In the genomic region with DNA sequence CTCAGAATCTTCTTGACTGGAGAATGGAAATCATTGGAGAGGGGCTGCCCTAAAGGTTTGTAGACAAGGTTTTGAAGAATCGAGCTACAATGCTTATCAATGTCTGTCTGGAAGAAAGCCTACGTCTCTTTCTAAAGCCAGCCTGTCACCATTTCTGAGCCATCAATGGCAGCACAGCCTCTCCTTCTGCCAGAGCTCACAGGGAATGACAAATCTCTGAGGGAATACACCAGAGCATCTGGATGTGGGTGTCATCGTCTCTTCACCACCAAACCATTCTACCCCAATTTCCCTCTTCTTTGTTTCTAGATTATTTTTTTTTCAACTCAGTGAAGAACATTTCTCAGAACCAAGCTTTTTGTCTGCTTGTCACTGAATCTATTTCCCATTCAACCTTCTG, we compare ENCODE assay signal across 34 cellular contexts.
DNase-seq lines count a peak whose midpoint lies in the region; ATAC-seq, FAIRE-seq and TF ChIP-seq lines count a peak whose summit lies in the region.
"Had no signal": no experiment of that assay in that cellular context is flagged by ENCODE, and none has a peak within 500 bp of the region (broad histone marks: within the 10 kb centered on the region; RNA-seq: fewer than 3 reads in every experiment).

No MANE protein-coding gene starts in this region.

- no peaks in the 10 kb centered on the region for H3K9me3 ChIP-seq in A549
- H3K9me3 ChIP-seq in neural cell (ENCODE audit: low read length) = no peaks in the 10 kb centered on the region
- H3K9me3 ChIP-seq: BE2C; BLaER1; BLaER1 treated with 17β-estradiol and CSF1 and Interleukin-3, amounts not matched to agents 10 nM and 100 nM; Caco-2 had no signal

- no peak for TF ChIP-seq POLR2A in A549 (IDR thresholded peaks at IDR 0.05; ENCODE audit: low read length)

- intact Hi-C loops in Right ventricle myocardium inferior (cut with DNase I) = no loop called here

- 54% methylated on average over 3 of the region's 3 CpGs for WGBS in A549 (ENCODE audit: missing lambda C conversion rate)

- TF ChIP-seq EP300 in A549 (IDR thresholded peaks at IDR 0.05) = no peak
- peak; percentile 28 for TF ChIP-seq EP300 in neural cell (conservative IDR thresholded peaks at IDR 0.05; ENCODE audit: poor library complexity, severe bottlenecking)

- H3K36me3 ChIP-seq in neural cell (ENCODE audit: insufficient read depth, low read length) = no peaks in the 10 kb centered on the region
- H3K36me3 ChIP-seq: BE2C; BLaER1; BLaER1 treated with 17β-estradiol and CSF1 and Interleukin-3, amounts not matched to agents 10 nM and 100 nM had no signal

- H3F3A ChIP-seq in neural cell (ENCODE audit: insufficient read depth, low read length, poor library complexity, severe bottlenecking) = no peaks in the 10 kb centered on the region

- no peak for ATAC-seq in A549
- no peak for ATAC-seq in HG03565 (IDR thresholded peaks at IDR 0.05; ENCODE audit: unreplicated experiment)
- ATAC-seq in Right ventricle myocardium inferior = no peak
- ATAC-seq: CD8-positive, alpha-beta T cell had no signal

- H3K4me1 ChIP-seq in A549 = peaks cover 6% of the 10 kb centered on the region; the same call in 2 of the 3 replicates
- H3K4me1 ChIP-seq: BE2C had no signal

- H3K9ac ChIP-seq in neural cell (ENCODE audit: low read length) = no peak overlapping the region
- H3K9ac ChIP-seq: BLaER1; BLaER1 treated with 17β-estradiol and CSF1 and Interleukin-3, amounts not matched to agents 10 nM and 100 nM had no signal

- TF ChIP-seq RAD21 in A549 (conservative IDR thresholded peaks at IDR 0.05 in 1 of 2, IDR thresholded peaks at IDR 0.05 in 1 of 2) = no peak
- no peak for TF ChIP-seq RAD21 in neural cell (conservative IDR thresholded peaks at IDR 0.05)

- no peaks in the 10 kb centered on the region for H3K9me2 ChIP-seq in neural cell (ENCODE audit: insufficient read depth, low read length)

- no peak for DNase-seq in A549 (ENCODE audit: low read depth in 1 of 2, low spot score in 1 of 2)
- peak; percentile 61 for DNase-seq in Ammon's horn (ENCODE audit: low spot score)
- DNase-seq in superior temporal gyrus (ENCODE audit: extremely low spot score) = peak; percentile 31
- DNase-seq in RWPE1 (ENCODE audit: low spot score) = no peak
- no peak for DNase-seq in NCI-H82 (lab: John Stamatoyannopoulos, UW)
- DNase-seq in Right ventricle myocardium inferior (ENCODE audit: missing footprints) = no peak
- DNase-seq: 8988T; ACHN; AML-193; BE2C; C1 segment of cervical spinal cord; Caco-2; Calu3; CD4-positive, alpha-beta memory T cell; CD4-positive, alpha-beta T cell; CD4-positive, CD25-positive, alpha-beta regulatory T cell; CD8-positive, alpha-beta memory T cell; CD8-positive, alpha-beta T cell; COR-L47; DMS 273 treated with DMSO at 0.1 percent for 48 hours; DMS153; DMS53; DMS79; DMS79 treated with DMSO at 0.1 percent for 48 hours; DND-41; EL had no signal

- H3K4me2 ChIP-seq in A549 (no peak overlapping the region), neural cell (ENCODE audit: low read length) (no peak overlapping the region)
- H3K4me2 ChIP-seq: BLaER1; BLaER1 treated with 17β-estradiol and CSF1 and Interleukin-3, amounts not matched to agents 10 nM and 100 nM had no signal

- H2AFZ ChIP-seq in neural cell (ENCODE audit: low read depth, low read length) = no peak overlapping the region

- POLR2A ChIA-PET in A549 (lab: Yijun Ruan, JAX) = no interaction called here
- POLR2A ChIA-PET in RWPE1 (lab: Yijun Ruan, JAX; ENCODE audit: low non-redundant PET) = no interaction called here

- CTCF ChIA-PET in A549 (lab: Yijun Ruan, JAX) = interaction anchor here (1.6 to 5.8 kb wide), 2 partner anchors 11 to 268 kb away, joined by 7 to 38 read pairs; no protein-coding TSS in a partner anchor
- CTCF ChIA-PET in RWPE1 (lab: Yijun Ruan, JAX) = interaction anchor here (1.6 kb wide), 1 partner anchor 11 kb away, joined by 3 read pairs; no protein-coding TSS in a partner anchor

- no peak overlapping the region for H3K4me3 ChIP-seq in A549
- no peak overlapping the region for H3K4me3 ChIP-seq in neural cell (ENCODE audit: low read length)
- H3K4me3 ChIP-seq: BLaER1; BLaER1 treated with 17β-estradiol and CSF1 and Interleukin-3, amounts not matched to agents 10 nM and 100 nM had no signal

- H4K20me1 ChIP-seq in neural cell (ENCODE audit: insufficient read depth) = no peaks in the 10 kb centered on the region
- H4K20me1 ChIP-seq: BLaER1; BLaER1 treated with 17β-estradiol and CSF1 and Interleukin-3, amounts not matched to agents 10 nM and 100 nM had no signal

- FAIRE-seq in A549 (lab: Jason Lieb, UNC) = peak; percentile 56
- FAIRE-seq: A204.1, D721Med had no signal

- H3K27me3 ChIP-seq in neural cell (ENCODE audit: insufficient read depth, low read depth, low read length) = no peaks in the 10 kb centered on the region

- TF ChIP-seq CTCF in A549 (IDR thresholded peaks at IDR 0.05) (no peak), neural cell (IDR thresholded peaks at IDR 0.05; ENCODE audit: poor library complexity, severe bottlenecking) (no peak), RWPE1 (conservative IDR thresholded peaks at IDR 0.05; ENCODE audit: low read depth) (no peak)

- no peak overlapping the region for H3K27ac ChIP-seq in A549
- H3K27ac ChIP-seq in neural cell (ENCODE audit: low read length) = peak overlapping the region; percentile 30
- no peak overlapping the region for H3K27ac ChIP-seq in RWPE1
- H3K27ac ChIP-seq: 22Rv1; BLaER1; BLaER1 treated with 17β-estradiol and CSF1 and Interleukin-3, amounts not matched to agents 10 nM and 100 nM; C4-2B had no signal

- no peaks in the 10 kb centered on the region for H3K79me2 ChIP-seq in neural cell (replicated peaks; ENCODE audit: insufficient read depth, low read length)

TF ChIP-seq in A549, 52 proteins besides CTCF, POLR2A, EP300 and RAD21 (continues in another document):
- no peak for TF ChIP-seq TP53 (CRISPR knock-in tag; IDR thresholded peaks at IDR 0.05)
- no peak for TF ChIP-seq SREBF2 (IDR thresholded peaks at IDR 0.05)
- no peak for TF ChIP-seq HMGXB4 (CRISPR knock-in tag; IDR thresholded peaks at IDR 0.05; ENCODE audit: borderline replicate concordance)
- TF ChIP-seq MYC (IDR thresholded peaks at IDR 0.05; ENCODE audit: borderline replicate concordance, low read length) = no peak
- TF ChIP-seq MAFK (IDR thresholded peaks at IDR 0.05; ENCODE audit: partially characterized antibody) = no peak
- TF ChIP-seq, protein P1, sequence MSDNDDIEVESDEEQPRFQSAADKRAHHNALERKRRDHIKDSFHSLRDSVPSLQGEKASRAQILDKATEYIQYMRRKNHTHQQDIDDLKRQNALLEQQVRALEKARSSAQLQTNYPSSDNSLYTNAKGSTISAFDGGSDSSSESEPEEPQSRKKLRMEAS (IDR thresholded peaks at IDR 0.05) = no peak
- no peak for TF ChIP-seq ZNF302 (CRISPR knock-in tag; IDR thresholded peaks at IDR 0.05)
- no peak for TF ChIP-seq JUN (IDR thresholded peaks at IDR 0.05)
- no peak for TF ChIP-seq CEBPB (IDR thresholded peaks at IDR 0.05)

TF ChIP-seq in neural cell, 6 proteins besides CTCF, POLR2A, EP300 and RAD21:
- no peak for TF ChIP-seq EZH2 (IDR thresholded peaks at IDR 0.05; ENCODE audit: borderline replicate concordance, insufficient read depth, low read length, poor library complexity, severe bottlenecking)
- no peak for TF ChIP-seq TAF1 (IDR thresholded peaks at IDR 0.05; ENCODE audit: low read depth)
- TF ChIP-seq, protein P2, sequence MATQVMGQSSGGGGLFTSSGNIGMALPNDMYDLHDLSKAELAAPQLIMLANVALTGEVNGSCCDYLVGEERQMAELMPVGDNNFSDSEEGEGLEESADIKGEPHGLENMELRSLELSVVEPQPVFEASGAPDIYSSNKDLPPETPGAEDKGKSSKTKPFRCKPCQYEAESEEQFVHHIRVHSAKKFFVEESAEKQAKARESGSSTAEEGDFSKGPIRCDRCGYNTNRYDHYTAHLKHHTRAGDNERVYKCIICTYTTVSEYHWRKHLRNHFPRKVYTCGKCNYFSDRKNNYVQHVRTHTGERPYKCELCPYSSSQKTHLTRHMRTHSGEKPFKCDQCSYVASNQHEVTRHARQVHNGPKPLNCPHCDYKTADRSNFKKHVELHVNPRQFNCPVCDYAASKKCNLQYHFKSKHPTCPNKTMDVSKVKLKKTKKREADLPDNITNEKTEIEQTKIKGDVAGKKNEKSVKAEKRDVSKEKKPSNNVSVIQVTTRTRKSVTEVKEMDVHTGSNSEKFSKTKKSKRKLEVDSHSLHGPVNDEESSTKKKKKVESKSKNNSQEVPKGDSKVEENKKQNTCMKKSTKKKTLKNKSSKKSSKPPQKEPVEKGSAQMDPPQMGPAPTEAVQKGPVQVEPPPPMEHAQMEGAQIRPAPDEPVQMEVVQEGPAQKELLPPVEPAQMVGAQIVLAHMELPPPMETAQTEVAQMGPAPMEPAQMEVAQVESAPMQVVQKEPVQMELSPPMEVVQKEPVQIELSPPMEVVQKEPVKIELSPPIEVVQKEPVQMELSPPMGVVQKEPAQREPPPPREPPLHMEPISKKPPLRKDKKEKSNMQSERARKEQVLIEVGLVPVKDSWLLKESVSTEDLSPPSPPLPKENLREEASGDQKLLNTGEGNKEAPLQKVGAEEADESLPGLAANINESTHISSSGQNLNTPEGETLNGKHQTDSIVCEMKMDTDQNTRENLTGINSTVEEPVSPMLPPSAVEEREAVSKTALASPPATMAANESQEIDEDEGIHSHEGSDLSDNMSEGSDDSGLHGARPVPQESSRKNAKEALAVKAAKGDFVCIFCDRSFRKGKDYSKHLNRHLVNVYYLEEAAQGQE (IDR thresholded peaks at IDR 0.05; ENCODE audit: borderline replicate concordance) = no peak
TF ChIP-seq in neural cell: peak in this region for 0.

Comparison
In these comparisons a context has a peak if more than half of its experiments do, and no peak if none do; other contexts are left out.
1. DNase-seq: peak in Ammon's horn (single experiment) and superior temporal gyrus (single experiment); none in A549 (0 of 2), RWPE1 (single experiment), NCI-H82 (single experiment) and Right ventricle myocardium inferior (single experiment).